ENCODE assay signal across 24 cellular contexts in the genomic region with DNA sequence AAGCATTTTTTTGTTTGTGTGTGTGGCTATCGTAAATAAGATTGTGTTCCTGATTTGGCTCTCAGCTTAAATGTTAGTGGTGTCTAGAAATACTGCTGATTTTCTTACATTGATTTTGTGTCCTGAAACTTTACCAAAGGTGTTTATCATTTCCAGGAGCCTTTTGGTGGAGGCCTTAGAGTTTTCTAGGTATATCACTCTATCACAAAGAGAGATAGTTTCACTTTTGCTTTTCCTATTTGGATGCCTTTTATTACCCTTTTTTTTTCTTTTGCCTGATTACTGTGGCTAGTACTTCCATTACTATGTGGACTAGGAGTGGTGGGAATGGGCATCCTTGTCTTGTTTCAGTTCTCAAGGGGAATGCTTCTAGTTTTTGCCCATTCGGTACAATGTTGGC.
DNase-seq lines count a peak whose midpoint lies in the region; ATAC-seq, FAIRE-seq and TF ChIP-seq lines count a peak whose summit lies in the region.
"Had no signal": no experiment of that assay in that cellular context is flagged by ENCODE, and none has a peak within 500 bp of the region (broad histone marks: within the 10 kb centered on the region; RNA-seq: fewer than 3 reads in every experiment).

No MANE protein-coding gene starts in this region.

- CTCF ChIA-PET in T-cell (lab: Charles Lee): interaction anchor here in 1 of 2 donors (2.0 kb wide), 1 partner anchor 37 kb away, joined by 8 read pairs; no protein-coding TSS in a partner anchor
- CTCF ChIA-PET in MCF 10A (lab: Yijun Ruan, JAX): interaction anchor here (1.3 to 1.7 kb wide), 3 partner anchors 11 to 38 kb away, joined by 6 to 14 read pairs (median 7); no protein-coding TSS in a partner anchor

- peak overlapping the region; percentile 49 for H3K27ac Mint-ChIP-seq in T-helper 1 cell treated with Interleukin-12 subunit alpha and Interleukin-12 subunit beta and Interleukin-4 antibody, amounts not matched to agents 30 μg/mL and 1 μg/mL, for 36 hours
- H3K27ac Mint-ChIP-seq in T-cell (peak overlapping the region; percentile 85 to 87), MCF 10A (ENCODE audit: low read depth, unreplicated experiment) (no peak overlapping the region)
- peak overlapping the region; percentile 78 to 92 for H3K27ac Mint-ChIP-seq in effector memory CD8-positive, alpha-beta T cell
- H3K27ac Mint-ChIP-seq: stimulated activated naive B cell treated with anti-CD40 and anti-IgM and Interleukin-4, amounts not matched to agents 10 μg/mL and 1 μg/mL and 100 μg/mL, for 72 hours had no signal

- no peak for DNase-seq in T-helper 1 cell
- DNase-seq in GM19239 (ENCODE audit: insufficient read length, low spot score): no peak
- DNase-seq in T-cell: no peak
- DNase-seq in effector memory CD8-positive, alpha-beta T cell: no peak
- DNase-seq in MCF 10A (ENCODE audit: unreplicated experiment): no peak
- DNase-seq in NCI-H1105 treated with DMSO at 0.1 percent for 48 hours (lab: John Stamatoyannopoulos, UW): no peak
- no peak for DNase-seq in BE2C
- DNase-seq: activated CD4-positive, CD25-positive, alpha-beta regulatory T cell; activated CD8-positive, alpha-beta memory T cell treated with anti-CD3 and anti-CD28 coated beads, Interleukin-2, amount 50 U/mL, for 48 hours; C1 segment of cervical spinal cord; DMS79; left lung; MG63; mucosa of descending colon; NCI-H1694 treated with DMSO at 0.1 percent for 48 hours; NCI-H446; occipital lobe; stimulated activated naive B cell treated with anti-CD40 and anti-IgM and Interleukin-4, amounts not matched to agents 10 μg/mL and 1 μg/mL and 100 μg/mL, for 72 hours; SW 1271; trophoblast cell had no signal

- peaks cover 32% of the 10 kb centered on the region for H3K4me1 Mint-ChIP-seq in T-helper 1 cell treated with Interleukin-12 subunit alpha and Interleukin-12 subunit beta and Interleukin-4 antibody, amounts not matched to agents 30 μg/mL and 1 μg/mL, for 36 hours (ENCODE audit: low read depth)
- H3K4me1 Mint-ChIP-seq in T-cell (peaks cover 38 to 42% (median 38%) of the 10 kb centered on the region in 3 donors), MCF 10A (ENCODE audit: insufficient read depth, unreplicated experiment) (no peaks in the 10 kb centered on the region)
- peaks cover 30 to 44% of the 10 kb centered on the region in 2 donors for H3K4me1 Mint-ChIP-seq in effector memory CD8-positive, alpha-beta T cell (ENCODE audit: low read depth in 2 of 2)

- no peaks in the 10 kb centered on the region for H3K4me1 ChIP-seq in BE2C
- H3K4me1 ChIP-seq: left lung, right atrium auricular region had no signal

- no TSS peak for BruUV-seq in MCF 10A (replicated peaks; lab: Mats Ljungman, UMichigan)

- no peaks in the 10 kb centered on the region for H3K9me3 ChIP-seq in BE2C
- H3K9me3 ChIP-seq: left lung, MG63, mucosa of descending colon, right atrium auricular region had no signal

- peak; percentile 66 for FAIRE-seq in GM19239 (lab: Jason Lieb, UNC)
- FAIRE-seq: HTR-8/SVneo had no signal

- POLR2A ChIA-PET in T-cell (lab: Charles Lee): no interaction called here
- POLR2A ChIA-PET in MCF 10A (lab: Yijun Ruan, JAX): interaction anchor here (0.6 kb wide), 1 partner anchor 1213 kb away, joined by 3 read pairs; no protein-coding TSS in a partner anchor

- no peaks in the 10 kb centered on the region for H3K27me3 ChIP-seq in BE2C
- H3K27me3 ChIP-seq: left lung, MG63, right atrium auricular region had no signal

- no peak for TF ChIP-seq CTCF in MCF 10A (IDR thresholded peaks at IDR 0.05; ENCODE audit: unreplicated experiment)
- no peak for TF ChIP-seq CTCF in BE2C (IDR thresholded peaks at IDR 0.05; ENCODE audit: low read depth, low read length)

- peak overlapping the region; percentile 49 for H3K4me3 Mint-ChIP-seq in T-helper 1 cell treated with Interleukin-12 subunit alpha and Interleukin-12 subunit beta and Interleukin-4 antibody, amounts not matched to agents 30 μg/mL and 1 μg/mL, for 36 hours
- peak overlapping the region; percentile 45 to 72 (median 57) for H3K4me3 Mint-ChIP-seq in T-cell
- H3K4me3 Mint-ChIP-seq in effector memory CD8-positive, alpha-beta T cell: peak overlapping the region; percentile 65
- H3K4me3 Mint-ChIP-seq in MCF 10A (ENCODE audit: unreplicated experiment): no peak overlapping the region

- ATAC-seq in T-cell (replicated peaks in 1 of 4): peak in 2 of 4 experiments; percentile 32 to 36
- peak; percentile 24 for ATAC-seq in effector memory CD8-positive, alpha-beta T cell (replicated peaks)
- ATAC-seq: esophagus mucosa; left lung; mucosa of descending colon; stimulated activated naive B cell treated with anti-CD40 and anti-IgM and Interleukin-4, amounts not matched to agents 10 μg/mL and 1 μg/mL and 100 μg/mL, for 72 hours had no signal

- peaks cover 12% of the 10 kb centered on the region for H3K9me3 Mint-ChIP-seq in T-helper 1 cell treated with Interleukin-12 subunit alpha and Interleukin-12 subunit beta and Interleukin-4 antibody, amounts not matched to agents 30 μg/mL and 1 μg/mL, for 36 hours
- peaks cover 6 to 7% (median 6%) of the 10 kb centered on the region in 3 donors for H3K9me3 Mint-ChIP-seq in T-cell
- H3K9me3 Mint-ChIP-seq in effector memory CD8-positive, alpha-beta T cell: peaks cover 7 to 14% of the 10 kb centered on the region in 2 donors
- peaks cover 8% of the 10 kb centered on the region for H3K9me3 Mint-ChIP-seq in MCF 10A (ENCODE audit: unreplicated experiment)

- H3K36me3 ChIP-seq in BE2C: no peaks in the 10 kb centered on the region
- H3K36me3 ChIP-seq: left lung, MG63, right atrium auricular region had no signal

- intact Hi-C loops in MCF 10A (cut with micrococcal nuclease): no loop called here

- H3K36me3 Mint-ChIP-seq in T-helper 1 cell treated with Interleukin-12 subunit alpha and Interleukin-12 subunit beta and Interleukin-4 antibody, amounts not matched to agents 30 μg/mL and 1 μg/mL, for 36 hours (ENCODE audit: low read depth): peaks cover 6% of the 10 kb centered on the region
- H3K36me3 Mint-ChIP-seq in T-cell: peaks cover 16% of the 10 kb centered on the region
- no peaks in the 10 kb centered on the region for H3K36me3 Mint-ChIP-seq in effector memory CD8-positive, alpha-beta T cell (ENCODE audit: insufficient read depth)
- H3K36me3 Mint-ChIP-seq in MCF 10A (ENCODE audit: insufficient read depth, unreplicated experiment): peaks cover 5% of the 10 kb centered on the region

- no peak overlapping the region for H3K4me3 ChIP-seq in BE2C (ENCODE audit: low read depth, low read length)
- H3K4me3 ChIP-seq: left lung, MG63, mucosa of descending colon, right atrium auricular region had no signal

- peaks cover 2% of the 10 kb centered on the region for H3K27me3 Mint-ChIP-seq in T-helper 1 cell treated with Interleukin-12 subunit alpha and Interleukin-12 subunit beta and Interleukin-4 antibody, amounts not matched to agents 30 μg/mL and 1 μg/mL, for 36 hours (ENCODE audit: low read depth)
- H3K27me3 Mint-ChIP-seq in T-cell: no peaks in the 10 kb centered on the region
- H3K27me3 Mint-ChIP-seq in effector memory CD8-positive, alpha-beta T cell: no peaks in the 10 kb centered on the region
- peaks cover 80% of the 10 kb centered on the region for H3K27me3 Mint-ChIP-seq in MCF 10A (ENCODE audit: insufficient read depth, unreplicated experiment)
- H3K27me3 Mint-ChIP-seq: stimulated activated naive B cell treated with anti-CD40 and anti-IgM and Interleukin-4, amounts not matched to agents 10 μg/mL and 1 μg/mL and 100 μg/mL, for 72 hours had no signal
